24 cellular contexts compared by ENCODE assay signal in genomic region chr1:42044346-42044745, GRCh38.
DNase-seq lines count a peak whose midpoint lies in the region; ATAC-seq, FAIRE-seq and TF ChIP-seq lines count a peak whose summit lies in the region.
"Had no signal": no experiment of that assay in that cellular context is flagged by ENCODE, and none has a peak within 500 bp of the region (broad histone marks: within the 10 kb centered on the region; RNA-seq: fewer than 3 reads in every experiment).

No MANE protein-coding gene starts in this region.

- intact Hi-C loops in endothelial cell of umbilical vein (cut with micrococcal nuclease) (no loop called here), cardiac septum (cut with DNase I) (no loop called here)

- no peak overlapping the region for H2AFZ ChIP-seq in endothelial cell of umbilical vein (ENCODE audit: low read depth, low read length)

- dilution Hi-C loops in endothelial cell of umbilical vein (cut with MboI; ENCODE audit: extremely low pct_ligation_motif_present, low sequenced_read_pairs), result no loop called here

- H3K4me2 ChIP-seq in A549 (no peak overlapping the region), endothelial cell of umbilical vein (ENCODE audit: insufficient read depth, low read length) (no peak overlapping the region)
- H3K4me2 ChIP-seq: BLaER1 treated with 17β-estradiol and CSF1 and Interleukin-3, amounts not matched to agents 10 nM and 100 nM had no signal

- ATAC-seq in A549 (no peak), HG03175 (IDR thresholded peaks at IDR 0.05; ENCODE audit: unreplicated experiment) (no peak)
- ATAC-seq: CD8-positive, alpha-beta T cell; GM12878 had no signal

- CTCF ChIA-PET in A549 (lab: Yijun Ruan, JAX), result no interaction called here
- CTCF ChIA-PET in HEK293 (lab: Yijun Ruan, JAX), result interaction anchor here (0.6 kb wide), 1 partner anchor 536 kb away, joined by 3 read pairs; no protein-coding TSS in a partner anchor
- CTCF ChIA-PET in endothelial cell of umbilical vein (lab: Charles Lee), result no interaction called here

- no peaks in the 10 kb centered on the region for H3K4me1 ChIP-seq in A549
- no peaks in the 10 kb centered on the region for H3K4me1 ChIP-seq in HEK293 (ENCODE audit: control insufficient read depth, insufficient read depth, low read length)
- H3K4me1 ChIP-seq in endothelial cell of umbilical vein (ENCODE audit: control insufficient read depth, extremely low read depth, insufficient read depth, low read length), result no peaks in the 10 kb centered on the region
- H3K4me1 ChIP-seq: BLaER1 treated with 17β-estradiol and CSF1 and Interleukin-3, amounts not matched to agents 10 nM and 100 nM had no signal

- TF ChIP-seq POLR2A in A549 (IDR thresholded peaks at IDR 0.05; ENCODE audit: low read length), result no peak
- no peak for TF ChIP-seq POLR2A in endothelial cell of umbilical vein (IDR thresholded peaks at IDR 0.05; ENCODE audit: low read depth, low read length)

- H3K27me3 ChIP-seq in endothelial cell of umbilical vein (ENCODE audit: control insufficient read depth in 2 of 2, insufficient read depth in 2 of 2, low read length in 2 of 2), result peaks cover 2 to 9% of the 10 kb centered on the region in 2 experiments
- H3K27me3 ChIP-seq: BLaER1 treated with 17β-estradiol and CSF1 and Interleukin-3, amounts not matched to agents 10 nM and 100 nM had no signal

- no peaks in the 10 kb centered on the region for H3K79me2 ChIP-seq in endothelial cell of umbilical vein (ENCODE audit: control insufficient read depth, insufficient read depth, low read length)

- 58% methylated on average over 3 of the region's 3 CpGs for WGBS in A549 (ENCODE audit: missing lambda C conversion rate)

- no TSS peak for BruUV-seq in endothelial cell of umbilical vein (replicated peaks; lab: Mats Ljungman, UMichigan)

- no peak for TF ChIP-seq RAD21 in A549 (conservative IDR thresholded peaks at IDR 0.05 in 1 of 2, IDR thresholded peaks at IDR 0.05 in 1 of 2)

- POLR2A ChIA-PET in A549 (lab: Yijun Ruan, JAX), result no interaction called here
- POLR2A ChIA-PET in HEK293 (lab: Yijun Ruan, JAX), result no interaction called here
- POLR2A ChIA-PET in endothelial cell of umbilical vein (lab: Charles Lee), result no interaction called here

- H3K4me3 ChIP-seq in A549, result no peak overlapping the region
- H3K4me3 ChIP-seq in HEK293 (ENCODE audit: low read depth, low read length), result no peak overlapping the region
- H3K4me3 ChIP-seq in endothelial cell of umbilical vein (replicated peaks in 1 of 3; ENCODE audit: insufficient read depth in 1 of 3, low read depth in 1 of 3, low read length in 3 of 3), result no peak overlapping the region
- H3K4me3 ChIP-seq: BLaER1 treated with 17β-estradiol and CSF1 and Interleukin-3, amounts not matched to agents 10 nM and 100 nM; GM12878 had no signal

- H3K9ac ChIP-seq in endothelial cell of umbilical vein (replicated peaks; ENCODE audit: extremely low read depth, insufficient read depth, low read length), result no peak overlapping the region
- H3K9ac ChIP-seq: BLaER1 treated with 17β-estradiol and CSF1 and Interleukin-3, amounts not matched to agents 10 nM and 100 nM had no signal

- H3K9me1 ChIP-seq in endothelial cell of umbilical vein (replicated peaks; ENCODE audit: control insufficient read depth, extremely low read depth, insufficient read depth, low read length), result no peaks in the 10 kb centered on the region

- TF ChIP-seq CTCF in A549 (IDR thresholded peaks at IDR 0.05) (no peak), HEK293 (tag by site-specific recombination; IDR thresholded peaks at IDR 0.05) (no peak), endothelial cell of umbilical vein (IDR thresholded peaks at IDR 0.05; ENCODE audit: extremely low read depth in 1 of 2, insufficient read depth in 1 of 2, low read depth in 1 of 2, low read length in 2 of 2) (no peak)

- H3K36me3 ChIP-seq in HEK293 (ENCODE audit: control insufficient read depth in 2 of 2, insufficient read depth in 1 of 2, low read length in 2 of 2), result no peaks in the 10 kb centered on the region
- H3K36me3 ChIP-seq in endothelial cell of umbilical vein (ENCODE audit: control insufficient read depth in 2 of 2, extremely low read depth in 1 of 2, insufficient read depth in 2 of 2, low read length in 2 of 2), result no peaks in the 10 kb centered on the region
- H3K36me3 ChIP-seq: BLaER1 treated with 17β-estradiol and CSF1 and Interleukin-3, amounts not matched to agents 10 nM and 100 nM had no signal

- no peaks in the 10 kb centered on the region for H3K9me3 ChIP-seq in A549
- H3K9me3 ChIP-seq in HEK293 (ENCODE audit: control insufficient read depth, insufficient read depth, low read depth, low read length), result no peaks in the 10 kb centered on the region
- H3K9me3 ChIP-seq in endothelial cell of umbilical vein (replicated peaks; ENCODE audit: control insufficient read depth, insufficient read depth, low read length), result no peaks in the 10 kb centered on the region
- H3K9me3 ChIP-seq: BLaER1 treated with 17β-estradiol and CSF1 and Interleukin-3, amounts not matched to agents 10 nM and 100 nM had no signal

- FAIRE-seq in A549 (lab: Jason Lieb, UNC) (no peak), endothelial cell of umbilical vein (lab: Jason Lieb, UNC) (no peak)
- FAIRE-seq: A204.1, GM12878, GM12892, GM18507 had no signal

- no peak for TF ChIP-seq EP300 in A549 (IDR thresholded peaks at IDR 0.05)

- H3K27ac ChIP-seq in A549 (no peak overlapping the region), HEK293 (ENCODE audit: extremely low read depth, low read depth, low read length) (no peak overlapping the region), endothelial cell of umbilical vein (ENCODE audit: insufficient read depth, low read depth, low read length) (no peak overlapping the region)
- H3K27ac ChIP-seq: BLaER1 treated with 17β-estradiol and CSF1 and Interleukin-3, amounts not matched to agents 10 nM and 100 nM; C4-2B had no signal

- DNase-seq in A549 (ENCODE audit: low read depth in 1 of 2, low spot score in 1 of 2), result no peak
- DNase-seq in SW480 (ENCODE audit: low spot score), result peak; percentile 38
- DNase-seq in endothelial cell of umbilical vein (ENCODE audit: low read depth, low spot score), result no peak
- no peak for DNase-seq in NCI-H526 treated with DMSO at 0.1 percent for 48 hours (lab: John Stamatoyannopoulos, UW)
- no peak for DNase-seq in cardiac septum (ENCODE audit: low spot score)
- DNase-seq: 8988T; AML-193; CD4-positive, alpha-beta T cell; CD8-positive, alpha-beta T cell; DMS 273 treated with DMSO at 0.1 percent for 48 hours; DMS153; DMS53; DMS79; DND-41; EL; GDM1 had no signal

- no peaks in the 10 kb centered on the region for H4K20me1 ChIP-seq in endothelial cell of umbilical vein (replicated peaks; ENCODE audit: control insufficient read depth, extremely low read depth, insufficient read depth, low read length)
- H4K20me1 ChIP-seq: BLaER1 treated with 17β-estradiol and CSF1 and Interleukin-3, amounts not matched to agents 10 nM and 100 nM had no signal

TF ChIP-seq in A549, 52 proteins besides CTCF, POLR2A, EP300 and RAD21:
- TF ChIP-seq ATOH8 (CRISPR knock-in tag; IDR thresholded peaks at IDR 0.05; ENCODE audit: low read depth) (no peak), RNF2 (IDR thresholded peaks at IDR 0.05; ENCODE audit: borderline replicate concordance, low read depth) (no peak), FOSL2 (IDR thresholded peaks at IDR 0.05) (no peak), FOSL2 (CRISPR knock-in tag; IDR thresholded peaks at IDR 0.05) (0 out of 2 replicates have a peak, but pooled peaks have one; percentile 19)
TF ChIP-seq in A549: peak in this region for 1.

TF ChIP-seq in HEK293, 187 proteins besides CTCF, POLR2A, EP300 and RAD21 (continues in another document):
- TF ChIP-seq ZNF747 (tag by site-specific recombination; IDR thresholded peaks at IDR 0.05), result no peak
- TF ChIP-seq ZSCAN5A (tag by site-specific recombination; IDR thresholded peaks at IDR 0.05), result no peak
- no peak for TF ChIP-seq KLF8 (tag by site-specific recombination; IDR thresholded peaks at IDR 0.05)

TF ChIP-seq in endothelial cell of umbilical vein, 7 proteins besides CTCF, POLR2A, EP300 and RAD21:
- TF ChIP-seq MAX (IDR thresholded peaks at IDR 0.05; ENCODE audit: insufficient read depth, insufficient read length), result no peak
- peak; percentile 31 for TF ChIP-seq JUN (IDR thresholded peaks at IDR 0.05; ENCODE audit: borderline replicate concordance, insufficient read depth, insufficient read length, low read depth)
